ENCODE assay signal across 14 cellular contexts in genomic region chr7:69630292-69630691, GRCh38. TPM values are rescaled to one million over a fixed set of nuclear protein-coding genes. Genes with fewer than 3 reads are reported as not detected.
DNase-seq lines count a peak whose midpoint lies in the region; TF ChIP-seq lines count a peak whose summit lies in the region.
"Had no signal": no experiment of that assay in that cellular context is flagged by ENCODE, and none has a peak within 500 bp of the region (broad histone marks: within the 10 kb centered on the region; RNA-seq: fewer than 3 reads in every experiment).

No MANE protein-coding gene starts in this region.

- DNase-seq in NK-92 treated with Interleukin-12 subunit alpha and Interleukin-12 subunit beta, amount 100 ng/mL, for 24 hours (lab: John Stamatoyannopoulos, UW) = peak; percentile 3
- no peak for DNase-seq in NK-92 (lab: John Stamatoyannopoulos, UW; ENCODE audit: unreplicated experiment)
- DNase-seq in astrocyte of the cerebellum (ENCODE audit: low read depth) = peak; percentile 84
- DNase-seq in islet precursor cell = peak; percentile 71
- peak; percentile 77 for DNase-seq in stromal cell of bone marrow (ENCODE audit: low read depth)
- DNase-seq in NCI-H69 (lab: John Stamatoyannopoulos, UW) = no peak
- no peak for DNase-seq in caudate nucleus (lab: John Stamatoyannopoulos, UW)
- DNase-seq in occipital lobe (lab: John Stamatoyannopoulos, UW) = no peak
- DNase-seq: activated gamma-delta T cell treated with Interleukin-2 at 50 U/mL for 16 hours; dermis blood vessel endothelial cell; Karpas-422; NCI-H2227 treated with DMSO at 0.1 percent for 48 hours; stimulated activated CD4-positive, alpha-beta T cell treated with anti-CD3 and anti-CD28 coated beads, Interleukin-12 subunit alpha, Interleukin-12 subunit beta, amount 100 ng/mL, for 4 hours had no signal

- H3K4me3 ChIP-seq in astrocyte of the cerebellum (ENCODE audit: low read depth, low read length) = no peak overlapping the region
- H3K4me3 ChIP-seq: SK-N-MC had no signal

- in situ Hi-C loops in astrocyte of the cerebellum (cut with HindIII; ENCODE audit: low sequenced_read_pairs) = no loop called here

- TF ChIP-seq CTCF in astrocyte of the cerebellum (IDR thresholded peaks at IDR 0.05; ENCODE audit: low read depth, low read length, missing control alignments) = no peak

- no peak overlapping the region for H3K27ac ChIP-seq in caudate nucleus (ENCODE audit: low read depth, low read length)
- H3K27ac ChIP-seq: SK-N-MC had no signal

RNA-seq across cellular contexts. Expression of gene AUTS2, which starts 32.0 kb away (rescaled TPM):
- total RNA-seq in occipital lobe = 95.3 TPM

Comparison
In these comparisons a context has a peak if more than half of its experiments do, and no peak if none do; other contexts are left out.
1. DNase-seq: peak in NK-92 treated with Interleukin-12 subunit alpha and Interleukin-12 subunit beta, amount 100 ng/mL, for 24 hours (single experiment), astrocyte of the cerebellum (single experiment), islet precursor cell (single experiment) and stromal cell of bone marrow (single experiment); none in NK-92 (single experiment), NCI-H69 (single experiment), caudate nucleus (0 of 61) and occipital lobe (single experiment).